9 cellular contexts compared by ENCODE assay signal in genomic region chr16:30446203-30446595, GRCh38. TPM values are rescaled to one million over a fixed set of nuclear protein-coding genes. Genes with fewer than 3 reads are reported as not detected.
DNase-seq lines count a peak whose midpoint lies in the region; ATAC-seq and TF ChIP-seq lines count a peak whose summit lies in the region.
"Had no signal": no experiment of that assay in that cellular context is flagged by ENCODE, and none has a peak within 500 bp of the region (broad histone marks: within the 10 kb centered on the region; RNA-seq: fewer than 3 reads in every experiment).

No MANE protein-coding gene starts in this region.

- H3K9ac ChIP-seq in liver (ENCODE audit: low read depth in 1 of 2, low read length in 2 of 2), result peak overlapping the region; percentile 29 to 62

- intact Hi-C loops in thyroid gland (cut with DNase I), result loop anchor here (10.0 kb wide), 1 partner anchor 159 kb away; no protein-coding TSS in a partner anchor

- H3K4me1 Mint-ChIP-seq in activated T-cell treated with anti-CD3 and anti-CD28 coated beads, Interleukin-2, amount 50 U/mL, for 24 hours (ENCODE audit: low read depth), result peaks cover 45% of the 10 kb centered on the region

- DNase-seq in activated T-cell treated with anti-CD3 and anti-CD28 coated beads, Interleukin-2, amount 50 U/mL, for 24 hours, result no peak
- DNase-seq in activated T-cell treated with anti-CD3 and anti-CD28 coated beads, Interleukin-2, amount 50 U/mL, for 1 hour, result no peak
- DNase-seq in thyroid gland, result no peak
- no peak for DNase-seq in NCI-H1436 (lab: John Stamatoyannopoulos, UW)

- H3K27ac Mint-ChIP-seq in activated T-cell treated with anti-CD3 and anti-CD28 coated beads, Interleukin-2, amount 50 U/mL, for 24 hours, result peak overlapping the region; percentile 95

- no peaks in the 10 kb centered on the region for H3K9me3 ChIP-seq in liver (ENCODE audit: control insufficient read depth in 4 of 4, low read length in 3 of 4)
- H3K9me3 ChIP-seq in thyroid gland, result no peaks in the 10 kb centered on the region

- no peak for TF ChIP-seq CTCF in liver (IDR thresholded peaks at IDR 0.05; ENCODE audit: low read depth, low read length, missing input control)
- no peak for TF ChIP-seq CTCF in thyroid gland (IDR thresholded peaks at IDR 0.05)

- no peaks in the 10 kb centered on the region for H3K27me3 Mint-ChIP-seq in activated T-cell treated with anti-CD3 and anti-CD28 coated beads, Interleukin-2, amount 50 U/mL, for 24 hours

- H3K9me3 Mint-ChIP-seq in activated T-cell treated with anti-CD3 and anti-CD28 coated beads, Interleukin-2, amount 50 U/mL, for 24 hours, result peaks cover 2% of the 10 kb centered on the region

- H3K4me3 ChIP-seq in liver (ENCODE audit: low read depth in 1 of 3, low read length in 3 of 3), result peak overlapping the region in 2 of 3 donors; percentile 7 to 22
- H3K4me3 ChIP-seq in thyroid gland (replicated peaks in 1 of 3), result peak overlapping the region in 1 of 3 donors; percentile 73

- H3K4me1 ChIP-seq in liver (ENCODE audit: control insufficient read depth in 4 of 4, insufficient read depth in 4 of 4, low read length in 3 of 4) (peaks cover 4 to 30% (median 18%) of the 10 kb centered on the region in 4 donors), thyroid gland (peaks cover 11 to 16% of the 10 kb centered on the region in 2 donors)

- 40% methylated on average over 10 of the region's 10 CpGs for WGBS in liver
- 78 to 82% methylated on average over 10 of the region's 10 CpGs for WGBS in thyroid gland, 2 donors

- H3K4me3 Mint-ChIP-seq in activated T-cell treated with anti-CD3 and anti-CD28 coated beads, Interleukin-2, amount 50 U/mL, for 24 hours, result peak overlapping the region; percentile 90

- H3K36me3 ChIP-seq in liver (ENCODE audit: control insufficient read depth in 4 of 4, insufficient read depth in 3 of 4, low read depth in 1 of 4, low read length in 3 of 4), result peaks cover 0 to 2% (median 0%) of the 10 kb centered on the region in 4 donors
- H3K36me3 ChIP-seq in thyroid gland, result peaks cover 0 to 3% of the 10 kb centered on the region in 2 donors

- H3K27ac ChIP-seq in angular gyrus (ENCODE audit: low read depth, low read length) (peak overlapping the region; percentile 90), liver (ENCODE audit: low read depth in 1 of 2, low read length in 2 of 2) (peak overlapping the region; percentile 96 to 99), thyroid gland (peak overlapping the region; percentile 38 to 85 (median 73))

- TF ChIP-seq RAD21 in liver (IDR thresholded peaks at IDR 0.05), result no peak

- no peak for TF ChIP-seq POLR2A in thyroid gland (IDR thresholded peaks at IDR 0.05)

- no peak for ATAC-seq in HG02623 (IDR thresholded peaks at IDR 0.05; ENCODE audit: unreplicated experiment)
- no peak for ATAC-seq in HG03095 (IDR thresholded peaks at IDR 0.05; ENCODE audit: unreplicated experiment)

- H3K36me3 Mint-ChIP-seq in activated T-cell treated with anti-CD3 and anti-CD28 coated beads, Interleukin-2, amount 50 U/mL, for 24 hours (ENCODE audit: low read depth), result peaks cover 33% of the 10 kb centered on the region

- no peaks in the 10 kb centered on the region for H3K27me3 ChIP-seq in liver (ENCODE audit: control insufficient read depth in 4 of 4, insufficient read depth in 4 of 4, low read length in 3 of 4)
- H3K27me3 ChIP-seq in thyroid gland, result no peaks in the 10 kb centered on the region

TF ChIP-seq in liver, 16 proteins besides CTCF, POLR2A, EP300 and RAD21:
- TF ChIP-seq YY1 (IDR thresholded peaks at IDR 0.05) (peak; percentile 29), RXRA (IDR thresholded peaks at IDR 0.05) (peak; percentile 62 to 75), SP1 (IDR thresholded peaks at IDR 0.05) (peak; percentile 61), FOXA2 (IDR thresholded peaks at IDR 0.05) (no peak), HNF4G (IDR thresholded peaks at IDR 0.05) (no peak), REST (IDR thresholded peaks at IDR 0.05) (no peak), FOXA1 (IDR thresholded peaks at IDR 0.05) (no peak), TAF1 (conservative IDR thresholded peaks at IDR 0.05) (no peak), GABPA (IDR thresholded peaks at IDR 0.05 in 1 of 2, conservative IDR thresholded peaks at IDR 0.05 in 1 of 2) (peak in 1 of 2 donors; percentile 11), HNF4A (conservative IDR thresholded peaks at IDR 0.05) (peak in 1 of 2 donors; percentile 55), EGR1 (IDR thresholded peaks at IDR 0.05; ENCODE audit: low read depth in 2 of 2) (peak in 1 of 2 donors; percentile 3), NR2F2 (IDR thresholded peaks at IDR 0.05) (no peak), JUND (IDR thresholded peaks at IDR 0.05) (peak in 1 of 2 donors; percentile 5)
- TF ChIP-seq, protein P1, sequence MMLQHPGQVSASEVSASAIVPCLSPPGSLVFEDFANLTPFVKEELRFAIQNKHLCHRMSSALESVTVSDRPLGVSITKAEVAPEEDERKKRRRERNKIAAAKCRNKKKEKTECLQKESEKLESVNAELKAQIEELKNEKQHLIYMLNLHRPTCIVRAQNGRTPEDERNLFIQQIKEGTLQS (IDR thresholded peaks at IDR 0.05), result peak; percentile 68
- TF ChIP-seq, protein P2, sequence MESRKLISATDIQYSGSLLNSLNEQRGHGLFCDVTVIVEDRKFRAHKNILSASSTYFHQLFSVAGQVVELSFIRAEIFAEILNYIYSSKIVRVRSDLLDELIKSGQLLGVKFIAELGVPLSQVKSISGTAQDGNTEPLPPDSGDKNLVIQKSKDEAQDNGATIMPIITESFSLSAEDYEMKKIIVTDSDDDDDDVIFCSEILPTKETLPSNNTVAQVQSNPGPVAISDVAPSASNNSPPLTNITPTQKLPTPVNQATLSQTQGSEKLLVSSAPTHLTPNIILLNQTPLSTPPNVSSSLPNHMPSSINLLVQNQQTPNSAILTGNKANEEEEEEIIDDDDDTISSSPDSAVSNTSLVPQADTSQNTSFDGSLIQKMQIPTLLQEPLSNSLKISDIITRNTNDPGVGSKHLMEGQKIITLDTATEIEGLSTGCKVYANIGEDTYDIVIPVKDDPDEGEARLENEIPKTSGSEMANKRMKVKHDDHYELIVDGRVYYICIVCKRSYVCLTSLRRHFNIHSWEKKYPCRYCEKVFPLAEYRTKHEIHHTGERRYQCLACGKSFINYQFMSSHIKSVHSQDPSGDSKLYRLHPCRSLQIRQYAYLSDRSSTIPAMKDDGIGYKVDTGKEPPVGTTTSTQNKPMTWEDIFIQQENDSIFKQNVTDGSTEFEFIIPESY (IDR thresholded peaks at IDR 0.05), result peak; percentile 84
- TF ChIP-seq, protein P3, sequence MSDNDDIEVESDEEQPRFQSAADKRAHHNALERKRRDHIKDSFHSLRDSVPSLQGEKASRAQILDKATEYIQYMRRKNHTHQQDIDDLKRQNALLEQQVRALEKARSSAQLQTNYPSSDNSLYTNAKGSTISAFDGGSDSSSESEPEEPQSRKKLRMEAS (IDR thresholded peaks at IDR 0.05), result no peak

RNA-seq across cellular contexts. Expression of gene SEPHS2, which starts 0.5 kb away (rescaled TPM):
- total RNA-seq in liver (100 to 1,000 TPM in 1 of 2 donors, 10 to 100 TPM in 1; 50.1 to 122 TPM), thyroid gland (10 to 100 TPM; 34.5 to 41.3 (median 39.9) TPM)
- polyA plus RNA-seq in liver, result 100 to 1,000 TPM; 143 to 241 TPM

RNA-seq across cellular contexts. Expression of gene DCTPP1, which starts 16.4 kb away (rescaled TPM):
- total RNA-seq in liver (10 to 100 TPM in 1 of 2 donors, 1 to 10 TPM in 1; 6.0 to 12.0 TPM), thyroid gland (10 to 100 TPM; 18.8 to 26.4 (median 22.5) TPM)
- polyA plus RNA-seq in liver, result 10 to 100 TPM; 18.1 to 18.8 TPM

RNA-seq across cellular contexts. Expression of gene ITGAL, which starts 26.3 kb away (rescaled TPM):
- total RNA-seq in liver (10 to 100 TPM in 1 of 2 donors, 1 to 10 TPM in 1; 9.4 to 11.8 TPM), thyroid gland (1 to 10 TPM in 3 of 4 donors, under 1 TPM in 1; 0.56 to 4.6 (median 2.8) TPM)
- 1 to 10 TPM; 4.3 to 4.4 TPM for polyA plus RNA-seq in liver
- total RNA-seq: M059J had no signal

RNA-seq across cellular contexts. Expression of gene ZNF771, which starts 38.8 kb away (rescaled TPM):
- total RNA-seq in liver, result 1 to 10 TPM; 2.6 to 8.0 TPM
- 1 to 10 TPM; 5.2 to 5.3 TPM for polyA plus RNA-seq in liver
- total RNA-seq in thyroid gland, result 10 to 100 TPM in 3 of 4 donors, 1 to 10 TPM in 1; 9.1 to 29.5 (median 19.1) TPM

RNA-seq across cellular contexts. Expression of gene ZNF48, which starts 51.0 kb away (rescaled TPM):
- total RNA-seq in liver, result 1 to 10 TPM; 3.2 to 4.7 TPM
- polyA plus RNA-seq in liver, result 1 to 10 TPM; 2.3 to 3.0 TPM
- total RNA-seq in thyroid gland, result 10 to 100 TPM in 2 of 4 donors, 1 to 10 TPM in 2; 8.5 to 12.2 (median 9.4) TPM
